In the genomic region with DNA sequence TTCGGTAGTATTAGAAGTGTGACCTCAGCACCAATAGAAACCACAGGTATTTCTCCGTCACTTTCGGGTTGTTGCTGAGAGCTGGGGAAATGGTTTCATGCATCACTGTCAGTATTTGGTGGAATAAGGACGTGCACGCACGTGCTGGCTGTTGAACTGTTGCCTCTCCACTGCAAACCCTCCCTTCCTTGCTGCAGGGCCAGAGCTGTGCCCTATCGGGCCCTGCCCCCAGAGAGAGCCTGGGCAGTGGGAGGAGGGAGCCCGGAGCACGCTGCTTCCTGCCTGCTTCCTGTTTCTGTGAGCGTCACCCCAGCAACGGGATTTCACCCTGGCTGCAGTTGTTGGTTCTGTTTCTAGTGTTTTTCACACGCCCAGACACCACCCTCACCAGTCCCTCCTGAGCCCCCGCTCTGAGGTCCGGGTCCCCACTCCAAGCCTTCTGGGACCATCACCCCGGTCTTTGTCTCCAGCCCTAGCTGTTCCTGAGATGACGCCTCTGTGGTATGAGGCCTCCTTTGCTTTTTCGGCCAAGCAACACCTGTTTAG, we compare ENCODE assay signal across 8 cellular contexts. TPM values are rescaled to one million over a fixed set of nuclear protein-coding genes. Genes with fewer than 3 reads are reported as not detected.
DNase-seq lines count a peak whose midpoint lies in the region; ATAC-seq lines count a peak whose summit lies in the region.

No MANE protein-coding gene starts in this region.

- peak; percentile 75 for DNase-seq in A172 (ENCODE audit: low spot score)
- peak; percentile 92 for DNase-seq in NOMO-1 treated with DMSO at 0.1 percent for 48 hours (lab: John Stamatoyannopoulos, UW; ENCODE audit: unreplicated experiment)
- peak; percentile 82 for DNase-seq in activated CD8-positive, alpha-beta memory T cell treated with anti-CD3 and anti-CD28 coated beads, Interleukin-2, amount 50 U/mL, for 48 hours
- DNase-seq in naive thymus-derived CD8-positive, alpha-beta T cell: peak; percentile 70 to 97 (median 89)

- H3K27ac Mint-ChIP-seq in naive thymus-derived CD8-positive, alpha-beta T cell: peak overlapping the region; percentile 98 to 100 (median 100)
- peak overlapping the region; percentile 87 for H3K27ac Mint-ChIP-seq in stimulated activated naive CD8-positive, alpha-beta T cell treated with anti-CD3 and anti-CD28 coated beads, Interleukin-15, Interleukin-2, amounts not matched to agents 100 ng/mL and 50 ng/mL, for 24 hours

- H3K36me3 Mint-ChIP-seq in naive thymus-derived CD8-positive, alpha-beta T cell: no peaks in the 10 kb centered on the region
- H3K36me3 Mint-ChIP-seq in stimulated activated naive CD8-positive, alpha-beta T cell treated with anti-CD3 and anti-CD28 coated beads, Interleukin-15, Interleukin-2, amounts not matched to agents 100 ng/mL and 50 ng/mL, for 24 hours (ENCODE audit: low read depth): no peaks in the 10 kb centered on the region

- ATAC-seq in GM18907 (IDR thresholded peaks at IDR 0.05; ENCODE audit: unreplicated experiment) (peak; percentile 85), HG03103 (IDR thresholded peaks at IDR 0.05; ENCODE audit: low read depth, unreplicated experiment) (peak; percentile 79), esophagus mucosa (peak; percentile 84)
- ATAC-seq in naive thymus-derived CD8-positive, alpha-beta T cell: peak; percentile 62 to 65

- POLR2A ChIA-PET in naive thymus-derived CD8-positive, alpha-beta T cell (lab: Charles Lee): interaction anchor here (0.8 to 10.9 kb wide), 10 partner anchors 7 to 241 kb away, joined by 3 to 338 read pairs (median 7); no protein-coding TSS in a partner anchor

- no peaks in the 10 kb centered on the region for H3K9me3 Mint-ChIP-seq in naive thymus-derived CD8-positive, alpha-beta T cell
- H3K9me3 Mint-ChIP-seq in stimulated activated naive CD8-positive, alpha-beta T cell treated with anti-CD3 and anti-CD28 coated beads, Interleukin-15, Interleukin-2, amounts not matched to agents 100 ng/mL and 50 ng/mL, for 24 hours: no peaks in the 10 kb centered on the region

- peaks cover 28 to 81% (median 55%) of the 10 kb centered on the region in 4 donors for H3K4me1 Mint-ChIP-seq in naive thymus-derived CD8-positive, alpha-beta T cell
- peaks cover 65% of the 10 kb centered on the region for H3K4me1 Mint-ChIP-seq in stimulated activated naive CD8-positive, alpha-beta T cell treated with anti-CD3 and anti-CD28 coated beads, Interleukin-15, Interleukin-2, amounts not matched to agents 100 ng/mL and 50 ng/mL, for 24 hours (ENCODE audit: low read depth)

- H3K4me3 Mint-ChIP-seq in naive thymus-derived CD8-positive, alpha-beta T cell: peak overlapping the region; percentile 84 to 95 (median 90)
- peak overlapping the region; percentile 81 for H3K4me3 Mint-ChIP-seq in stimulated activated naive CD8-positive, alpha-beta T cell treated with anti-CD3 and anti-CD28 coated beads, Interleukin-15, Interleukin-2, amounts not matched to agents 100 ng/mL and 50 ng/mL, for 24 hours

- peaks cover 0 to 4% (median 0%) of the 10 kb centered on the region in 5 donors for H3K27me3 Mint-ChIP-seq in naive thymus-derived CD8-positive, alpha-beta T cell
- H3K27me3 Mint-ChIP-seq in stimulated activated naive CD8-positive, alpha-beta T cell treated with anti-CD3 and anti-CD28 coated beads, Interleukin-15, Interleukin-2, amounts not matched to agents 100 ng/mL and 50 ng/mL, for 24 hours: no peaks in the 10 kb centered on the region

RNA-seq across cellular contexts. Expression of a gene that starts 47.4 kb away (rescaled TPM):
- total RNA-seq in A172 (2014; rRNA removed; shearing (Covaris generic)): 62.0 and 73.3 TPM in 2 replicates
- 103 TPM for total RNA-seq in esophagus mucosa
- total RNA-seq in naive thymus-derived CD8-positive, alpha-beta T cell: 100 to 1,000 TPM; 102 to 103 TPM
- 10 to 100 TPM; 72.9 to 91.8 (median 81.6) TPM for polyA plus RNA-seq in naive thymus-derived CD8-positive, alpha-beta T cell

Comparison
In these comparisons a context has a peak if more than half of its experiments do, and no peak if none do; other contexts are left out.
1. Peak in every context shown above with its lines: DNase-seq and ATAC-seq.